ENCODE assay signal across 21 cellular contexts in genomic region chr4:151173751-151174325, GRCh38.
DNase-seq lines count a peak whose midpoint lies in the region; ATAC-seq, FAIRE-seq and TF ChIP-seq lines count a peak whose summit lies in the region.
"Had no signal": no experiment of that assay in that cellular context is flagged by ENCODE, and none has a peak within 500 bp of the region (broad histone marks: within the 10 kb centered on the region; RNA-seq: fewer than 3 reads in every experiment).

No MANE protein-coding gene starts in this region.

- peak; percentile 51 to 54 for ATAC-seq in gastrocnemius medialis
- no peak for ATAC-seq in HG03039 (IDR thresholded peaks at IDR 0.05; ENCODE audit: unreplicated experiment)
- no peak for ATAC-seq in activated naive CD8-positive, alpha-beta T cell treated with anti-CD3 and anti-CD28 coated beads, Interleukin-2, amount 50 U/mL, for 24 hours
- ATAC-seq: effector memory CD8-positive, alpha-beta T cell; left colon; natural killer cell treated with Interleukin-12 subunit alpha and Interleukin-12 subunit beta and Interleukin-15 and Interleukin-18, amount 100 ng/mL, for 72 hours had no signal

- H3K27ac Mint-ChIP-seq in glutamatergic neuron (ENCODE audit: unreplicated experiment) = no peak overlapping the region
- no peak overlapping the region for H3K27ac Mint-ChIP-seq in activated naive CD8-positive, alpha-beta T cell treated with anti-CD3 and anti-CD28 coated beads, Interleukin-2, amount 50 U/mL, for 24 hours
- H3K27ac Mint-ChIP-seq: activated CD4-positive, alpha-beta T cell treated with anti-CD3 and anti-CD28 coated beads, Interleukin-2, amount 10 ng/mL, durations not matched to agents 24 days and 14 days; effector memory CD8-positive, alpha-beta T cell; natural killer cell treated with Interleukin-12 subunit alpha and Interleukin-12 subunit beta and Interleukin-15 and Interleukin-18, amount 100 ng/mL, for 72 hours had no signal

- H3K9me3 ChIP-seq in esophagus squamous epithelium = no peaks in the 10 kb centered on the region
- no peaks in the 10 kb centered on the region for H3K9me3 ChIP-seq in kidney (ENCODE audit: control insufficient read depth in 1 of 2, low read length in 2 of 2)
- no peaks in the 10 kb centered on the region for H3K9me3 ChIP-seq in gastrocnemius medialis
- H3K9me3 ChIP-seq: breast epithelium had no signal

- no peaks in the 10 kb centered on the region for H3K36me3 Mint-ChIP-seq in glutamatergic neuron (ENCODE audit: unreplicated experiment)
- no peaks in the 10 kb centered on the region for H3K36me3 Mint-ChIP-seq in activated naive CD8-positive, alpha-beta T cell treated with anti-CD3 and anti-CD28 coated beads, Interleukin-2, amount 50 U/mL, for 24 hours (ENCODE audit: low read depth)
- H3K36me3 Mint-ChIP-seq: natural killer cell treated with Interleukin-12 subunit alpha and Interleukin-12 subunit beta and Interleukin-15 and Interleukin-18, amount 100 ng/mL, for 72 hours had no signal

- H3K4me3 ChIP-seq in LNCaP clone FGC (ENCODE audit: low read depth, low read length) (no peak overlapping the region), esophagus squamous epithelium (no peak overlapping the region), kidney (ENCODE audit: low read length in 2 of 2) (no peak overlapping the region), gastrocnemius medialis (no peak overlapping the region)
- H3K4me3 ChIP-seq: breast epithelium, GM23248 had no signal

- H3K4me1 Mint-ChIP-seq in glutamatergic neuron (ENCODE audit: low read depth, unreplicated experiment) = peaks cover 15% of the 10 kb centered on the region
- H3K4me1 Mint-ChIP-seq in activated naive CD8-positive, alpha-beta T cell treated with anti-CD3 and anti-CD28 coated beads, Interleukin-2, amount 50 U/mL, for 24 hours = no peaks in the 10 kb centered on the region
- H3K4me1 Mint-ChIP-seq: activated CD4-positive, alpha-beta T cell treated with anti-CD3 and anti-CD28 coated beads, Interleukin-2, amount 10 ng/mL, durations not matched to agents 24 days and 14 days had no signal

- intact Hi-C loops in esophagus squamous epithelium (cut with DNase I) (no loop called here), kidney (cut with DNase I) (no loop called here), gastrocnemius medialis (cut with DNase I; ENCODE audit: low total_unique reads) (no loop called here)

- no peak for TF ChIP-seq POLR2A in esophagus squamous epithelium (IDR thresholded peaks at IDR 0.05)
- TF ChIP-seq POLR2A in gastrocnemius medialis (IDR thresholded peaks at IDR 0.05) = no peak

- no peaks in the 10 kb centered on the region for H3K27me3 Mint-ChIP-seq in glutamatergic neuron (ENCODE audit: unreplicated experiment)
- H3K27me3 Mint-ChIP-seq in activated naive CD8-positive, alpha-beta T cell treated with anti-CD3 and anti-CD28 coated beads, Interleukin-2, amount 50 U/mL, for 24 hours = peaks cover 7% of the 10 kb centered on the region

- FAIRE-seq in kidney (lab: Jason Lieb, UNC) = no peak
- FAIRE-seq: urothelium cell line had no signal

- DNase-seq in LNCaP clone FGC (ENCODE audit: low read depth) (peak; percentile 69), esophagus squamous epithelium (lab: John Stamatoyannopoulos, UW) (no peak), kidney (peak; percentile 78), gastrocnemius medialis (peak; percentile 38 to 58), activated gamma-delta T cell (lab: John Stamatoyannopoulos, UW) (no peak), glutamatergic neuron (no peak)
- no peak for DNase-seq in activated naive CD8-positive, alpha-beta T cell treated with anti-CD3 and anti-CD28 coated beads, Interleukin-2, amount 50 U/mL, for 24 hours
- DNase-seq: activated CD4-positive, alpha-beta T cell treated with anti-CD3 and anti-CD28 coated beads, Interleukin-2, amount 10 ng/mL, durations not matched to agents 24 days and 14 days; activated naive CD4-positive, alpha-beta T cell treated with anti-CD3 and anti-CD28 coated beads, Interleukin-2, amount 50 U/mL, for 16 hours; activated T-cell treated with anti-CD3 and anti-CD28 coated beads for 4 hours; effector memory CD8-positive, alpha-beta T cell; GM23248; NCI-H1436 treated with DMSO at 0.1 percent for 48 hours; NCI-H446; SHP77 treated with DMSO at 0.1 percent for 48 hours; T1000 had no signal

- no peak overlapping the region for H3K4me3 Mint-ChIP-seq in glutamatergic neuron (ENCODE audit: unreplicated experiment)
- H3K4me3 Mint-ChIP-seq in activated naive CD8-positive, alpha-beta T cell treated with anti-CD3 and anti-CD28 coated beads, Interleukin-2, amount 50 U/mL, for 24 hours = no peak overlapping the region
- H3K4me3 Mint-ChIP-seq: activated CD4-positive, alpha-beta T cell treated with anti-CD3 and anti-CD28 coated beads, Interleukin-2, amount 10 ng/mL, durations not matched to agents 24 days and 14 days; effector memory CD8-positive, alpha-beta T cell; natural killer cell treated with Interleukin-12 subunit alpha and Interleukin-12 subunit beta and Interleukin-15 and Interleukin-18, amount 100 ng/mL, for 72 hours had no signal

- H3K4me1 ChIP-seq in esophagus squamous epithelium (peaks cover 0 to 40% (median 2%) of the 10 kb centered on the region in 3 donors), kidney (ENCODE audit: control insufficient read depth in 1 of 2, insufficient read depth in 1 of 2, low read depth in 1 of 2, low read length in 2 of 2) (peaks cover 0 to 5% of the 10 kb centered on the region in 2 donors), gastrocnemius medialis (peaks cover 0 to 4% of the 10 kb centered on the region in 2 donors)

- WGBS in esophagus squamous epithelium, 2 donors = 35 to 54% methylated on average over 3 of the region's 3 CpGs

- H3K9me3 Mint-ChIP-seq in glutamatergic neuron (ENCODE audit: unreplicated experiment) = peaks cover 3% of the 10 kb centered on the region
- H3K9me3 Mint-ChIP-seq in activated naive CD8-positive, alpha-beta T cell treated with anti-CD3 and anti-CD28 coated beads, Interleukin-2, amount 50 U/mL, for 24 hours = no peaks in the 10 kb centered on the region
- H3K9me3 Mint-ChIP-seq: activated CD4-positive, alpha-beta T cell treated with anti-CD3 and anti-CD28 coated beads, Interleukin-2, amount 10 ng/mL, durations not matched to agents 24 days and 14 days; effector memory CD8-positive, alpha-beta T cell; natural killer cell treated with Interleukin-12 subunit alpha and Interleukin-12 subunit beta and Interleukin-15 and Interleukin-18, amount 100 ng/mL, for 72 hours had no signal

- H3K27ac ChIP-seq in esophagus squamous epithelium (peak overlapping the region in 3 of 4 donors; percentile 1 to 59 (median 58)), kidney (ENCODE audit: low read depth in 2 of 2, low read length in 2 of 2) (no peak overlapping the region), gastrocnemius medialis (peak overlapping the region in 2 of 4 donors; percentile 20 to 34)
- H3K27ac ChIP-seq: GM23248 had no signal

- H3K36me3 ChIP-seq in esophagus squamous epithelium (peaks cover 0 to 44% (median 0%) of the 10 kb centered on the region in 3 donors), kidney (ENCODE audit: control insufficient read depth in 1 of 2, insufficient read depth in 2 of 2, low read length in 2 of 2) (peaks cover 15 to 26% of the 10 kb centered on the region in 2 donors), gastrocnemius medialis (peaks cover 0 to 33% of the 10 kb centered on the region in 2 donors)
- H3K36me3 ChIP-seq: breast epithelium had no signal

- no peak overlapping the region for H3K9ac ChIP-seq in kidney (ENCODE audit: low read length in 2 of 2)
- H3K9ac ChIP-seq: GM23248 had no signal

- TF ChIP-seq CTCF in LNCaP clone FGC (IDR thresholded peaks at IDR 0.05; ENCODE audit: control insufficient read depth, extremely low read depth, insufficient read depth) = no peak
- no peak for TF ChIP-seq CTCF in esophagus squamous epithelium (IDR thresholded peaks at IDR 0.05)
- no peak for TF ChIP-seq CTCF in kidney (IDR thresholded peaks at IDR 0.05; ENCODE audit: borderline replicate concordance, extremely low read depth, insufficient read depth)
- TF ChIP-seq CTCF in gastrocnemius medialis (IDR thresholded peaks at IDR 0.05 in 4 of 5, conservative IDR thresholded peaks at IDR 0.05 in 1 of 5) = no peak
- TF ChIP-seq CTCF in glutamatergic neuron (IDR thresholded peaks at IDR 0.05; ENCODE audit: partially characterized antibody, unreplicated experiment) = no peak

- H3K27me3 ChIP-seq in esophagus squamous epithelium = no peaks in the 10 kb centered on the region
- no peaks in the 10 kb centered on the region for H3K27me3 ChIP-seq in gastrocnemius medialis
- H3K27me3 ChIP-seq: breast epithelium had no signal

- in situ Hi-C loops in gastrocnemius medialis (cut with MboI; ENCODE audit: low sequenced_read_pairs in 4 of 4) = no loop called here

Comparison
In these comparisons a context has a peak if more than half of its experiments do, and no peak if none do; other contexts are left out.
1. DNase-seq: peak in LNCaP clone FGC (single experiment), kidney (single experiment) and gastrocnemius medialis (2 of 2); none in esophagus squamous epithelium (single experiment), activated gamma-delta T cell (single experiment), glutamatergic neuron (single experiment) and activated naive CD8-positive, alpha-beta T cell treated with anti-CD3 and anti-CD28 coated beads, Interleukin-2, amount 50 U/mL, for 24 hours (single experiment).
2. H3K27ac ChIP-seq: peak in esophagus squamous epithelium (3 of 4); none in kidney (0 of 2).
3. ATAC-seq: peak in gastrocnemius medialis (2 of 2); none in HG03039 (single experiment) and activated naive CD8-positive, alpha-beta T cell treated with anti-CD3 and anti-CD28 coated beads, Interleukin-2, amount 50 U/mL, for 24 hours (single experiment).